Comparison of ENCODE assay signal across 19 cellular contexts in genomic region chr6:15945593-15946159, GRCh38.
DNase-seq lines count a peak whose midpoint lies in the region; FAIRE-seq and TF ChIP-seq lines count a peak whose summit lies in the region.
"Had no signal": no experiment of that assay in that cellular context is flagged by ENCODE, and none has a peak within 500 bp of the region (broad histone marks: within the 10 kb centered on the region; RNA-seq: fewer than 3 reads in every experiment).

No MANE protein-coding gene starts in this region.

- no peak overlapping the region for H3K9ac ChIP-seq in keratinocyte (ENCODE audit: control insufficient read depth, extremely low read depth, insufficient read depth, low read length)
- H3K9ac ChIP-seq: parathyroid adenoma had no signal

- DNase-seq in GM04504 (ENCODE audit: low read depth) (peak; percentile 36), NCI-H226 (peak; percentile 64), brain microvascular endothelial cell (peak; percentile 17), keratinocyte (ENCODE audit: low read depth, low spot score) (no peak), nephron progenitor cell (no peak), CD14-positive monocyte (ENCODE audit: low spot score) (no peak), T-helper 1 cell (no peak)
- no peak for DNase-seq in activated CD4-positive, alpha-beta T cell treated with anti-CD3 and anti-CD28 coated beads, Interleukin-2, amount 10 ng/mL, durations not matched to agents 7 days and 5 days
- DNase-seq: adrenal gland, H9, left lung, NCI-H1417 treated with DMSO at 0.1 percent for 48 hours had no signal

- no peak overlapping the region for H3K4me3 ChIP-seq in brain microvascular endothelial cell (ENCODE audit: low read depth, low read length)
- no peak overlapping the region for H3K4me3 ChIP-seq in keratinocyte (ENCODE audit: control insufficient read depth in 2 of 3, extremely low read depth in 1 of 3, insufficient read depth in 2 of 3, low read depth in 1 of 3, low read length in 3 of 3)
- H3K4me3 ChIP-seq: adrenal gland, esophagus muscularis mucosa, left lung, skin epidermis, tibial nerve had no signal

- H3K36me3 ChIP-seq in brain microvascular endothelial cell (replicated peaks) (no peaks in the 10 kb centered on the region), keratinocyte (ENCODE audit: control insufficient read depth in 2 of 2, extremely low read depth in 1 of 2, insufficient read depth in 2 of 2, low read length in 2 of 2) (no peaks in the 10 kb centered on the region)
- H3K36me3 ChIP-seq: adrenal gland, esophagus muscularis mucosa, left lung, tibial nerve had no signal

- dilution Hi-C loops in keratinocyte (cut with MboI; ENCODE audit: extremely low pct_ligation_motif_present, low sequenced_read_pairs), result no loop called here

- H3K9me3 Mint-ChIP-seq in nephron progenitor cell (peaks cover 5% of the 10 kb centered on the region), CD14-positive monocyte (peaks cover 0 to 5% (median 1%) of the 10 kb centered on the region in 7 donors)
- no peaks in the 10 kb centered on the region for H3K9me3 Mint-ChIP-seq in activated CD4-positive, alpha-beta T cell treated with anti-CD3 and anti-CD28 coated beads, Interleukin-2, amount 10 ng/mL, durations not matched to agents 7 days and 5 days
- H3K9me3 Mint-ChIP-seq: activated T-helper 17 cell treated with anti-CD3 and anti-CD28 coated beads, Interleukin-2, amount 50 U/mL, for 72 hours; dendritic cell treated with granulocyte-macrophage colony-stimulating factor and Interleukin-4, amounts not matched to agents 40 ng/mL and 50 ng/mL, for 4 days had no signal

- CTCF ChIA-PET in activated CD4-positive, alpha-beta T cell treated with anti-CD3 and anti-CD28 coated beads, Interleukin-2, amount 10 ng/mL, durations not matched to agents 7 days and 5 days (lab: Charles Lee), result interaction anchor here (1.2 to 1.3 kb wide), 2 partner anchors 24 to 113 kb away, joined by 3 read pairs; no protein-coding TSS in a partner anchor

- no peak overlapping the region for H3K4me3 Mint-ChIP-seq in nephron progenitor cell
- no peak overlapping the region for H3K4me3 Mint-ChIP-seq in CD14-positive monocyte
- H3K4me3 Mint-ChIP-seq in activated CD4-positive, alpha-beta T cell treated with anti-CD3 and anti-CD28 coated beads, Interleukin-2, amount 10 ng/mL, durations not matched to agents 7 days and 5 days, result no peak overlapping the region
- H3K4me3 Mint-ChIP-seq: activated T-helper 17 cell treated with anti-CD3 and anti-CD28 coated beads, Interleukin-2, amount 50 U/mL, for 72 hours; dendritic cell treated with granulocyte-macrophage colony-stimulating factor and Interleukin-4, amounts not matched to agents 40 ng/mL and 50 ng/mL, for 4 days; H9 had no signal

- peaks cover 26% of the 10 kb centered on the region for H3K4me1 ChIP-seq in keratinocyte (ENCODE audit: control insufficient read depth, extremely low read depth, insufficient read depth, low read length)
- H3K4me1 ChIP-seq: esophagus muscularis mucosa, parathyroid adenoma, tibial nerve had no signal

- FAIRE-seq in keratinocyte (lab: Jason Lieb, UNC), result peak; percentile 57
- FAIRE-seq: GM12891 had no signal

- intact Hi-C loops in CD14-positive monocyte (cut with micrococcal nuclease), result no loop called here

- in situ Hi-C loops in brain microvascular endothelial cell (cut with HindIII; ENCODE audit: low pct_ligation_motif_present, low sequenced_read_pairs), result no loop called here

- POLR2A ChIA-PET in activated CD4-positive, alpha-beta T cell treated with anti-CD3 and anti-CD28 coated beads, Interleukin-2, amount 10 ng/mL, durations not matched to agents 7 days and 5 days (lab: Charles Lee), result no interaction called here

- H3K27me3 ChIP-seq in brain microvascular endothelial cell (replicated peaks) (no peaks in the 10 kb centered on the region), keratinocyte (ENCODE audit: control insufficient read depth, extremely low read depth, insufficient read depth, low read length) (no peaks in the 10 kb centered on the region)
- H3K27me3 ChIP-seq: adrenal gland, esophagus muscularis mucosa, left lung, tibial nerve had no signal

- H3K36me3 Mint-ChIP-seq in nephron progenitor cell (ENCODE audit: low read depth), result peaks cover 3% of the 10 kb centered on the region
- H3K36me3 Mint-ChIP-seq in CD14-positive monocyte, result no peaks in the 10 kb centered on the region
- no peaks in the 10 kb centered on the region for H3K36me3 Mint-ChIP-seq in activated CD4-positive, alpha-beta T cell treated with anti-CD3 and anti-CD28 coated beads, Interleukin-2, amount 10 ng/mL, durations not matched to agents 7 days and 5 days (ENCODE audit: low read depth)

- H3K9me3 ChIP-seq in keratinocyte (ENCODE audit: control insufficient read depth, low read depth, low read length), result no peaks in the 10 kb centered on the region
- H3K9me3 ChIP-seq: adrenal gland, esophagus muscularis mucosa, left lung, tibial nerve had no signal

- H3K27ac Mint-ChIP-seq in nephron progenitor cell, result no peak overlapping the region
- no peak overlapping the region for H3K27ac Mint-ChIP-seq in CD14-positive monocyte
- H3K27ac Mint-ChIP-seq in activated CD4-positive, alpha-beta T cell treated with anti-CD3 and anti-CD28 coated beads, Interleukin-2, amount 10 ng/mL, durations not matched to agents 7 days and 5 days, result no peak overlapping the region
- H3K27ac Mint-ChIP-seq: activated T-helper 17 cell treated with anti-CD3 and anti-CD28 coated beads, Interleukin-2, amount 50 U/mL, for 72 hours; dendritic cell treated with granulocyte-macrophage colony-stimulating factor and Interleukin-4, amounts not matched to agents 40 ng/mL and 50 ng/mL, for 4 days; H9 had no signal

- H4K20me1 ChIP-seq in keratinocyte (ENCODE audit: control insufficient read depth, extremely low read depth, insufficient read depth, low read length), result no peaks in the 10 kb centered on the region

- H3K27ac ChIP-seq in brain microvascular endothelial cell, result no peak overlapping the region
- no peak overlapping the region for H3K27ac ChIP-seq in keratinocyte (ENCODE audit: control insufficient read depth, insufficient read depth, low read length)
- H3K27ac ChIP-seq: adrenal gland, esophagus muscularis mucosa, left lung, parathyroid adenoma, skin epidermis, tibial nerve had no signal

- peaks cover 22% of the 10 kb centered on the region for H3K4me1 Mint-ChIP-seq in nephron progenitor cell
- no peaks in the 10 kb centered on the region for H3K4me1 Mint-ChIP-seq in CD14-positive monocyte
- no peaks in the 10 kb centered on the region for H3K4me1 Mint-ChIP-seq in activated CD4-positive, alpha-beta T cell treated with anti-CD3 and anti-CD28 coated beads, Interleukin-2, amount 10 ng/mL, durations not matched to agents 7 days and 5 days
- H3K4me1 Mint-ChIP-seq: activated T-helper 17 cell treated with anti-CD3 and anti-CD28 coated beads, Interleukin-2, amount 50 U/mL, for 72 hours had no signal

- H2AFZ ChIP-seq in keratinocyte (ENCODE audit: control insufficient read depth, low read length), result no peak overlapping the region
- H2AFZ ChIP-seq: parathyroid adenoma had no signal

- H3K27me3 Mint-ChIP-seq in nephron progenitor cell (ENCODE audit: low read depth, poor library complexity), result peaks cover 3% of the 10 kb centered on the region
- H3K27me3 Mint-ChIP-seq in CD14-positive monocyte (ENCODE audit: low read depth in 3 of 3), result peaks cover 3% of the 10 kb centered on the region in 3 donors
- H3K27me3 Mint-ChIP-seq in activated CD4-positive, alpha-beta T cell treated with anti-CD3 and anti-CD28 coated beads, Interleukin-2, amount 10 ng/mL, durations not matched to agents 7 days and 5 days, result no peaks in the 10 kb centered on the region
- H3K27me3 Mint-ChIP-seq: dendritic cell treated with granulocyte-macrophage colony-stimulating factor and Interleukin-4, amounts not matched to agents 40 ng/mL and 50 ng/mL, for 4 days had no signal

- TF ChIP-seq CTCF in brain microvascular endothelial cell (IDR thresholded peaks at IDR 0.05; ENCODE audit: low read depth, low read length, missing control alignments) (no peak), keratinocyte (optimal IDR thresholded peaks at IDR 0.05 in 1 of 3, IDR thresholded peaks at IDR 0.05 in 1 of 3, conservative IDR thresholded peaks at IDR 0.05 in 1 of 3; ENCODE audit: extremely low read depth in 1 of 3, insufficient read depth in 2 of 3, low read length in 3 of 3) (no peak), nephron progenitor cell (IDR thresholded peaks at IDR 0.05) (no peak), CD14-positive monocyte (IDR thresholded peaks at IDR 0.05) (no peak)

- H3K9me1 ChIP-seq in keratinocyte (ENCODE audit: control insufficient read depth, extremely low read depth, insufficient read depth, low read length), result no peaks in the 10 kb centered on the region

- H3K79me2 ChIP-seq in keratinocyte (ENCODE audit: control insufficient read depth, insufficient read depth, low read length), result no peaks in the 10 kb centered on the region
- H3K79me2 ChIP-seq: parathyroid adenoma had no signal

- peak overlapping the region; percentile 20 for H3K4me2 ChIP-seq in keratinocyte (ENCODE audit: control insufficient read depth, extremely low read depth, insufficient read depth, low read depth, low read length)

Comparison
In these comparisons a context has a peak if more than half of its experiments do, and no peak if none do; other contexts are left out.
1. DNase-seq: peak in GM04504 (single experiment), NCI-H226 (single experiment) and brain microvascular endothelial cell (single experiment); none in keratinocyte (single experiment), nephron progenitor cell (single experiment), CD14-positive monocyte (single experiment), T-helper 1 cell (0 of 5) and activated CD4-positive, alpha-beta T cell treated with anti-CD3 and anti-CD28 coated beads, Interleukin-2, amount 10 ng/mL, durations not matched to agents 7 days and 5 days (single experiment).